In the genomic region with DNA sequence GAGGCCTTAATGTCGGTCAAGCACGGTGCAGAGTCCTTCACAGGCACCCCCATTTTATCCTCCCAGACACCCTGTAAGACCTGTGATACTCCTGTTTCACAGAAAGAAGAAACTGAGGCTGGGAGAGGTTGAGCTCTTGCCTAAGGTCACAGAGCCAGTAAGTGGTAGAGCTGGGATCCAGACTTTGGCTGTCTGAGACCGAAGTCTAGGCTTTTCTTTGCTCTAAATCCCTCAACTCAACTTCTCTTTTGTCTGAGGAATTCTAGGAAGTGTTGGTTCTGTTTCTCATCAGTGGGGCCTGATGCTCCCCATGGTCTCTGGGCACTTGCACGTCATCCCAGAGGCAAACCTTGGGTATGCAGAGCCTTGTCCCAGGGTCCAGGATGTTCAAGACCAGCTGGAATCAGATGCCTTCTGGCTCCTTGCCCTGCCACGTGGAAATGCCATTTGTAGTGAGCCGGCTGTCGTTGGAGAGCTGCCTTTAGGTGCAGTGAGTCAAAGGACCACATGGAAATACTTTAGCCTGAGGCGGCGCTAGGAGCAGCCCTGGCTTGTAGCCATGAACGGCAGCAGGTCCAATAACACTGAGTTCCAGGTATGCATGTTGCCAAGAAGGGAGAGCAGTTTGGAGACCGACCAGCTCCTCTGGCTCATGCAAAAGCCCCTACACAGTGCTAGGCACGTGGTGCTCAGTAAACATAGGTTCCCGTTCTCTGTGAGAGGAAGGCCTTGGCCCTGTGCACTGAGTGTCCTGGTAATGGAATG, we compare ENCODE assay signal across 8 cellular contexts. TPM values are rescaled to one million over a fixed set of nuclear protein-coding genes. Genes with fewer than 3 reads are reported as not detected.
DNase-seq lines count a peak whose midpoint lies in the region; ATAC-seq and TF ChIP-seq lines count a peak whose summit lies in the region.

No MANE protein-coding gene starts in this region.

- no peak for TF ChIP-seq CTCF in chondrocyte (IDR thresholded peaks at IDR 0.05)
- TF ChIP-seq CTCF in omental fat pad (IDR thresholded peaks at IDR 0.05): no peak
- no peak for TF ChIP-seq CTCF in progenitor cell of endocrine pancreas (IDR thresholded peaks at IDR 0.05; ENCODE audit: unreplicated experiment)

- peak; percentile 64 for ATAC-seq in omental fat pad (ENCODE audit: low FRiP score)

- H3K27ac Mint-ChIP-seq in chondrocyte (ENCODE audit: unreplicated experiment) (peak overlapping the region; percentile 63), progenitor cell of endocrine pancreas (no peak overlapping the region)
- no peak overlapping the region for H3K27ac Mint-ChIP-seq in T-helper 2 cell treated with Interferon-gamma antibody and Interleukin-4, amounts not matched to agents 5 μg/mL and 100 μg/mL, for 36 hours

- H3K4me3 Mint-ChIP-seq in chondrocyte (ENCODE audit: unreplicated experiment) (no peak overlapping the region), progenitor cell of endocrine pancreas (ENCODE audit: low read depth) (no peak overlapping the region)
- no peak overlapping the region for H3K4me3 Mint-ChIP-seq in T-helper 2 cell treated with Interferon-gamma antibody and Interleukin-4, amounts not matched to agents 5 μg/mL and 100 μg/mL, for 36 hours

- H3K4me1 Mint-ChIP-seq in chondrocyte (ENCODE audit: low read depth): peaks cover 18% of the 10 kb centered on the region
- peaks cover 4% of the 10 kb centered on the region for H3K4me1 Mint-ChIP-seq in progenitor cell of endocrine pancreas (ENCODE audit: low read depth)
- no peaks in the 10 kb centered on the region for H3K4me1 Mint-ChIP-seq in T-helper 2 cell treated with Interferon-gamma antibody and Interleukin-4, amounts not matched to agents 5 μg/mL and 100 μg/mL, for 36 hours (ENCODE audit: low read depth)

- H3K27me3 Mint-ChIP-seq in chondrocyte (ENCODE audit: low read depth): no peaks in the 10 kb centered on the region
- peaks cover 7% of the 10 kb centered on the region for H3K27me3 Mint-ChIP-seq in progenitor cell of endocrine pancreas
- H3K27me3 Mint-ChIP-seq in T-helper 2 cell treated with Interferon-gamma antibody and Interleukin-4, amounts not matched to agents 5 μg/mL and 100 μg/mL, for 36 hours (ENCODE audit: low read depth): peaks cover 15% of the 10 kb centered on the region

- H3K9me3 Mint-ChIP-seq in chondrocyte (ENCODE audit: low read depth) (no peaks in the 10 kb centered on the region), progenitor cell of endocrine pancreas (ENCODE audit: low read depth) (no peaks in the 10 kb centered on the region)
- no peaks in the 10 kb centered on the region for H3K9me3 Mint-ChIP-seq in T-helper 2 cell treated with Interferon-gamma antibody and Interleukin-4, amounts not matched to agents 5 μg/mL and 100 μg/mL, for 36 hours

- H3K36me3 Mint-ChIP-seq in chondrocyte (ENCODE audit: low read depth) (no peaks in the 10 kb centered on the region), progenitor cell of endocrine pancreas (ENCODE audit: insufficient read depth) (no peaks in the 10 kb centered on the region)
- H3K36me3 Mint-ChIP-seq in T-helper 2 cell treated with Interferon-gamma antibody and Interleukin-4, amounts not matched to agents 5 μg/mL and 100 μg/mL, for 36 hours (ENCODE audit: low read depth): no peaks in the 10 kb centered on the region

- DNase-seq in DMS79 (lab: John Stamatoyannopoulos, UW) (peak; percentile 40), NCI-H1694 treated with DMSO at 0.1 percent for 48 hours (lab: John Stamatoyannopoulos, UW) (peak; percentile 76), chondrocyte (ENCODE audit: low spot score) (no peak), omental fat pad (ENCODE audit: low spot score) (no peak), progenitor cell of endocrine pancreas (ENCODE audit: low spot score, unreplicated experiment) (no peak), NCI-H510A (lab: John Stamatoyannopoulos, UW) (no peak), NCI-H526 treated with DMSO at 0.1 percent for 48 hours (lab: John Stamatoyannopoulos, UW) (no peak)
- DNase-seq in T-helper 2 cell treated with Interferon-gamma antibody and Interleukin-4, amounts not matched to agents 5 μg/mL and 100 μg/mL, for 36 hours (ENCODE audit: low spot score): no peak

RNA-seq across cellular contexts. Expression of gene DCANP1, which starts 9.2 kb away (rescaled TPM):
- total RNA-seq in chondrocyte (not detected in 3 replicates), omental fat pad (under 1 TPM in 1 of 4 donors, not detected in 3; 0.19 TPM), progenitor cell of endocrine pancreas (not detected in 2 replicates)

RNA-seq across cellular contexts. Expression of gene TIFAB, which starts 14.2 kb away (rescaled TPM):
- not detected in 3 replicates for total RNA-seq in chondrocyte
- total RNA-seq in omental fat pad: not detected
- total RNA-seq in progenitor cell of endocrine pancreas: not detected in 2 replicates

RNA-seq across cellular contexts. Expression of gene MACROH2A1, which starts 38.9 kb away (rescaled TPM):
- 100 to 142 TPM (median 102 TPM) in 3 replicates for total RNA-seq in chondrocyte
- total RNA-seq in omental fat pad: 100 to 1,000 TPM; 182 to 443 (median 319) TPM
- 311 and 319 TPM in 2 replicates for total RNA-seq in progenitor cell of endocrine pancreas

Comparison
In these comparisons a context has a peak if more than half of its experiments do, and no peak if none do; other contexts are left out.
1. DNase-seq: peak in DMS79 (single experiment) and NCI-H1694 treated with DMSO at 0.1 percent for 48 hours (single experiment); none in chondrocyte (single experiment), omental fat pad (single experiment), progenitor cell of endocrine pancreas (single experiment), T-helper 2 cell treated with Interferon-gamma antibody and Interleukin-4, amounts not matched to agents 5 μg/mL and 100 μg/mL, for 36 hours (single experiment), NCI-H510A (single experiment) and NCI-H526 treated with DMSO at 0.1 percent for 48 hours (single experiment).